ENCODE assay signal across 1 cellular context in the genomic region with DNA sequence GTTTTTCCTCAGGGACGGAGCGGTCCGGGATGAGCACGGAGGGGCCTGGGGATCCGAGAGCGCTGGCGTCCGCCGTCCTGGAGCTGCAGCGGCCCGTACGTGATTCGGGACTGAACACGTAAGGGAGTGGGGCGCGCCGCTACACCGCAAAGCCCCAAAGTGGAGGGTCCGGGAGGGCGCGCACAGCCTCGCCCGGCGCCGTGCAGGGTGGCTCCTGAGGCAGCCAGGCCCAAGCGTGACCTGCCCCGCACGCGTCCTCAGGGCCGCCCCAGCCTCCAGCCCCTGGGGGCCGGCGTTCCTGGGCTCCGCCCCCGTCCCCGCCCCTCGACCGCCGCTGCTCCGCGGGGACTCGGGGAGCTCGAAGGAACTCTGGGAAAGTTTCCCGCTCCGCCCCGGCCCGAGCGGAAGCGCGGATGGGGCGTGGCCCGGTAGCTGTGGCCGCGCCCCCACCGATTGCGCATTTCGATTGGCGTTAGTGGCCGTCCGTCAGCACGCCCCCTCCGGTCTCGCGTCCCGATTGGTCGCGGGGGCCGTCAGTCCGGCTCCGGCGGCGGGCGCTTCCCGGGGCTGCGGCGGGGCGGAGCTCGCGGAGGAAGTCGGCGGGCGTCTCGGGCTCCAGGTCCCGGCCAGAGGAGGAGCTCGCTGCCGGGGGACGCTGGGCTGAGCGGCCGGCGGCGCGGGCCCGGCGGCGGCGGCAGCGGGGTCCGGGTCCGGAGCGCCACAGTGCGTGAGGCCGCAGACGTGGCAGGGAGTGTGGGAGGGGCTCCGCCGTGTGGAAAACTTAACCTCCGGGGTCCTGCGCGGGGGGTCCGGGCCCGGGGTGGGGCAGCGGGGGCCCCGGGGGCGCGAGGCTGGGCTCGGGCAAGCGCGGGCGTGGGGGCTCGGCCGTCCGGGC.
TF ChIP-seq lines count a peak whose summit lies in the region.

TSS of gene ANKRD16 (minus strand) at position 270 of the 895 bp plus-strand sequence. CDS start 539 bp downstream, outside the sequence.
TSS of gene FBH1 (plus strand) at position 620 of the 895 bp plus-strand sequence. CDS start at position 723, 103 bp downstream.

TF ChIP-seq in HepG2, 621 proteins besides CTCF, POLR2A, EP300 and RAD21 (continued from another document and continues in another):
- no peak for TF ChIP-seq ZBTB3 (CRISPR knock-in tag; IDR thresholded peaks at IDR 0.05; ENCODE audit: borderline replicate concordance, low read depth)
- TF ChIP-seq MTERF4 (CRISPR knock-in tag; IDR thresholded peaks at IDR 0.05), result no peak
- TF ChIP-seq, protein P1, sequence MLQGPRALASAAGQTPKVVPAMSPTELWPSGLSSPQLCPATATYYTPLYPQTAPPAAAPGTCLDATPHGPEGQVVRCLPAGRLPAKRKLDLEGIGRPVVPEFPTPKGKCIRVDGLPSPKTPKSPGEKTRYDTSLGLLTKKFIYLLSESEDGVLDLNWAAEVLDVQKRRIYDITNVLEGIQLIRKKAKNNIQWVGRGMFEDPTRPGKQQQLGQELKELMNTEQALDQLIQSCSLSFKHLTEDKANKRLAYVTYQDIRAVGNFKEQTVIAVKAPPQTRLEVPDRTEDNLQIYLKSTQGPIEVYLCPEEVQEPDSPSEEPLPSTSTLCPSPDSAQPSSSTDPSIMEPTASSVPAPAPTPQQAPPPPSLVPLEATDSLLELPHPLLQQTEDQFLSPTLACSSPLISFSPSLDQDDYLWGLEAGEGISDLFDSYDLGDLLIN (CRISPR knock-in tag; IDR thresholded peaks at IDR 0.05; ENCODE audit: borderline replicate concordance), result 0 out of 2 replicates have a peak, but pooled peaks have one; percentile 27
- TF ChIP-seq, protein P2, sequence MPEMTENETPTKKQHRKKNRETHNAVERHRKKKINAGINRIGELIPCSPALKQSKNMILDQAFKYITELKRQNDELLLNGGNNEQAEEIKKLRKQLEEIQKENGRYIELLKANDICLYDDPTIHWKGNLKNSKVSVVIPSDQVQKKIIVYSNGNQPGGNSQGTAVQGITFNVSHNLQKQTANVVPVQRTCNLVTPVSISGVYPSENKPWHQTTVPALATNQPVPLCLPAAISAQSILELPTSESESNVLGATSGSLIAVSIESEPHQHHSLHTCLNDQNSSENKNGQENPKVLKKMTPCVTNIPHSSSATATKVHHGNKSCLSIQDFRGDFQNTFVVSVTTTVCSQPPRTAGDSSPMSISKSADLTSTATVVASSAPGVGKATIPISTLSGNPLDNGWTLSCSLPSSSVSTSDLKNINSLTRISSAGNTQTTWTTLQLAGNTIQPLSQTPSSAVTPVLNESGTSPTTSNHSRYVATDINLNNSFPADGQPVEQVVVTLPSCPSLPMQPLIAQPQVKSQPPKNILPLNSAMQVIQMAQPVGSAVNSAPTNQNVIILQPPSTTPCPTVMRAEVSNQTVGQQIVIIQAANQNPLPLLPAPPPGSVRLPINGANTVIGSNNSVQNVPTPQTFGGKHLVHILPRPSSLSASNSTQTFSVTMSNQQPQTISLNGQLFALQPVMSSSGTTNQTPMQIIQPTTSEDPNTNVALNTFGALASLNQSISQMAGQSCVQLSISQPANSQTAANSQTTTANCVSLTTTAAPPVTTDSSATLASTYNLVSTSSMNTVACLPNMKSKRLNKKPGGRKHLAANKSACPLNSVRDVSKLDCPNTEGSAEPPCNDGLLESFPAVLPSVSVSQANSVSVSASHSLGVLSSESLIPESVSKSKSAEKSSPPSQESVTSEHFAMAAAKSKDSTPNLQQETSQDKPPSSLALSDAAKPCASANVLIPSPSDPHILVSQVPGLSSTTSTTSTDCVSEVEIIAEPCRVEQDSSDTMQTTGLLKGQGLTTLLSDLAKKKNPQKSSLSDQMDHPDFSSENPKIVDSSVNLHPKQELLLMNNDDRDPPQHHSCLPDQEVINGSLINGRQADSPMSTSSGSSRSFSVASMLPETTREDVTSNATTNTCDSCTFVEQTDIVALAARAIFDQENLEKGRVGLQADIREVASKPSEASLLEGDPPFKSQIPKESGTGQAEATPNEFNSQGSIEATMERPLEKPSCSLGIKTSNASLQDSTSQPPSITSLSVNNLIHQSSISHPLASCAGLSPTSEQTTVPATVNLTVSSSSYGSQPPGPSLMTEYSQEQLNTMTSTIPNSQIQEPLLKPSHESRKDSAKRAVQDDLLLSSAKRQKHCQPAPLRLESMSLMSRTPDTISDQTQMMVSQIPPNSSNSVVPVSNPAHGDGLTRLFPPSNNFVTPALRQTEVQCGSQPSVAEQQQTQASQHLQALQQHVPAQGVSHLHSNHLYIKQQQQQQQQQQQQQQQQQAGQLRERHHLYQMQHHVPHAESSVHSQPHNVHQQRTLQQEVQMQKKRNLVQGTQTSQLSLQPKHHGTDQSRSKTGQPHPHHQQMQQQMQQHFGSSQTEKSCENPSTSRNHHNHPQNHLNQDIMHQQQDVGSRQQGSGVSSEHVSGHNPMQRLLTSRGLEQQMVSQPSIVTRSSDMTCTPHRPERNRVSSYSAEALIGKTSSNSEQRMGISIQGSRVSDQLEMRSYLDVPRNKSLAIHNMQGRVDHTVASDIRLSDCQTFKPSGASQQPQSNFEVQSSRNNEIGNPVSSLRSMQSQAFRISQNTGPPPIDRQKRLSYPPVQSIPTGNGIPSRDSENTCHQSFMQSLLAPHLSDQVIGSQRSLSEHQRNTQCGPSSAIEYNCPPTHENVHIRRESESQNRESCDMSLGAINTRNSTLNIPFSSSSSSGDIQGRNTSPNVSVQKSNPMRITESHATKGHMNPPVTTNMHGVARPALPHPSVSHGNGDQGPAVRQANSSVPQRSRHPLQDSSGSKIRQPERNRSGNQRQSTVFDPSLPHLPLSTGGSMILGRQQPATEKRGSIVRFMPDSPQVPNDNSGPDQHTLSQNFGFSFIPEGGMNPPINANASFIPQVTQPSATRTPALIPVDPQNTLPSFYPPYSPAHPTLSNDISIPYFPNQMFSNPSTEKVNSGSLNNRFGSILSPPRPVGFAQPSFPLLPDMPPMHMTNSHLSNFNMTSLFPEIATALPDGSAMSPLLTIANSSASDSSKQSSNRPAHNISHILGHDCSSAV (CRISPR knock-in tag; IDR thresholded peaks at IDR 0.05; ENCODE audit: borderline replicate concordance), result no peak
- TF ChIP-seq ZNF512B (CRISPR knock-in tag; IDR thresholded peaks at IDR 0.05; ENCODE audit: borderline replicate concordance), result no peak
- TF ChIP-seq ZNF337 (CRISPR knock-in tag; IDR thresholded peaks at IDR 0.05; ENCODE audit: borderline replicate concordance, low read depth), result no peak
- TF ChIP-seq, protein P3, sequence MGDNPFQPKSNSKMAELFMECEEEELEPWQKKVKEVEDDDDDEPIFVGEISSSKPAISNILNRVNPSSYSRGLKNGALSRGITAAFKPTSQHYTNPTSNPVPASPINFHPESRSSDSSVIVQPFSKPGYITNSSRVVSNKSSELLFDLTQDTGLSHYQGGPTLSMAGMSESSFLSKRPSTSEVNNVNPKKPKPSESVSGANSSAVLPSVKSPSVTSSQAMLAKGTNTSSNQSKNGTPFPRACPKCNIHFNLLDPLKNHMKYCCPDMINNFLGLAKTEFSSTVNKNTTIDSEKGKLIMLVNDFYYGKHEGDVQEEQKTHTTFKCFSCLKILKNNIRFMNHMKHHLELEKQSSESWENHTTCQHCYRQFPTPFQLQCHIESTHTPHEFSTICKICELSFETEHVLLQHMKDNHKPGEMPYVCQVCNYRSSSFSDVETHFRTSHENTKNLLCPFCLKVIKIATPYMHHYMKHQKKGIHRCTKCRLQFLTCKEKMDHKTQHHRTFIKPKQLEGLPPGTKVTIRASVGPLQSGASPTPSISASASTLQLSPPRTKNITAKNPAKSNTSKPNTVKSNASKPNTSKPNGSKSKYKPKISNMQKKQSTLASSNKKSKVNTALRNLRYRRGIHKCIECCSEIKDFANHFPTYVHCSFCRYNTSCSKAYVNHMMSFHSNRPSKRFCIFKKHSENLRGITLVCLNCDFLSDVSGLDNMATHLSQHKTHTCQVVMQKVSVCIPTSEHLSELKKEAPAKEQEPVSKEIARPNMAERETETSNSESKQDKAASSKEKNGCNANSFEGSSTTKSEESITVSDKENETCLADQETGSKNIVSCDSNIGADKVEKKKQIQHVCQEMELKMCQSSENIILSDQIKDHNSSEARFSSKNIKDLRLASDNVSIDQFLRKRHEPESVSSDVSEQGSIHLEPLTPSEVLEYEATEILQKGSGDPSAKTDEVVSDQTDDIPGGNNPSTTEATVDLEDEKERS (CRISPR knock-in tag; IDR thresholded peaks at IDR 0.05), result no peak
- peak; percentile 67 for TF ChIP-seq ZMYM4 (CRISPR knock-in tag; IDR thresholded peaks at IDR 0.05)
- no peak for TF ChIP-seq ZNF432 (CRISPR knock-in tag; IDR thresholded peaks at IDR 0.05; ENCODE audit: borderline replicate concordance)
- peak; percentile 23; the same call in 1 of the 2 replicates for TF ChIP-seq ZBTB44 (CRISPR knock-in tag; IDR thresholded peaks at IDR 0.05)
- TF ChIP-seq RXRA (CRISPR knock-in tag; IDR thresholded peaks at IDR 0.05), result 0 out of 2 replicates have a peak, but pooled peaks have one; percentile 54
- TF ChIP-seq CREM (IDR thresholded peaks at IDR 0.05), result no peak
- TF ChIP-seq CREM (CRISPR knock-in tag; IDR thresholded peaks at IDR 0.05), result no peak
- TF ChIP-seq ZSCAN20 (CRISPR knock-in tag; IDR thresholded peaks at IDR 0.05; ENCODE audit: borderline replicate concordance), result peak; percentile 79; the same call in 1 of the 2 replicates
- TF ChIP-seq, protein P4, sequence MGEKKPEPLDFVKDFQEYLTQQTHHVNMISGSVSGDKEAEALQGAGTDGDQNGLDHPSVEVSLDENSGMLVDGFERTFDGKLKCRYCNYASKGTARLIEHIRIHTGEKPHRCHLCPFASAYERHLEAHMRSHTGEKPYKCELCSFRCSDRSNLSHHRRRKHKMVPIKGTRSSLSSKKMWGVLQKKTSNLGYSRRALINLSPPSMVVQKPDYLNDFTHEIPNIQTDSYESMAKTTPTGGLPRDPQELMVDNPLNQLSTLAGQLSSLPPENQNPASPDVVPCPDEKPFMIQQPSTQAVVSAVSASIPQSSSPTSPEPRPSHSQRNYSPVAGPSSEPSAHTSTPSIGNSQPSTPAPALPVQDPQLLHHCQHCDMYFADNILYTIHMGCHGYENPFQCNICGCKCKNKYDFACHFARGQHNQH (CRISPR knock-in tag; IDR thresholded peaks at IDR 0.05), result peak; percentile 73; the same call in 1 of the 2 replicates
- TF ChIP-seq ZNF136 (CRISPR knock-in tag; IDR thresholded peaks at IDR 0.05; ENCODE audit: low read depth), result no peak; the same call in 1 of the 2 replicates
- TF ChIP-seq TEAD3 (CRISPR knock-in tag; optimal IDR thresholded peaks at IDR 0.05; ENCODE audit: borderline replicate concordance), result peak; percentile 71
- no peak for TF ChIP-seq ATF7 (IDR thresholded peaks at IDR 0.05)
- no peak for TF ChIP-seq ATF7 (CRISPR knock-in tag; IDR thresholded peaks at IDR 0.05)
- TF ChIP-seq GATAD2A (CRISPR knock-in tag; IDR thresholded peaks at IDR 0.05), result peak; percentile 23; the same call in 1 of the 2 replicates
- no peak for TF ChIP-seq SSRP1 (CRISPR knock-in tag; IDR thresholded peaks at IDR 0.05)
- TF ChIP-seq EHMT2 (IDR thresholded peaks at IDR 0.05; ENCODE audit: borderline replicate concordance, low read depth, low read length), result no peak
- TF ChIP-seq MAX (IDR thresholded peaks at IDR 0.05), result peak; percentile 94
- peak; percentile 92 for TF ChIP-seq SALL2 (CRISPR knock-in tag; IDR thresholded peaks at IDR 0.05)
- no peak for TF ChIP-seq JUNB (CRISPR knock-in tag; IDR thresholded peaks at IDR 0.05; ENCODE audit: borderline replicate concordance)
- TF ChIP-seq TOPORS (CRISPR knock-in tag; IDR thresholded peaks at IDR 0.05), result peak; percentile 69; the same call in 1 of the 2 replicates
- TF ChIP-seq HNF1B (CRISPR knock-in tag; IDR thresholded peaks at IDR 0.05), result peak; percentile 83
- TF ChIP-seq ZNF331 (CRISPR knock-in tag; IDR thresholded peaks at IDR 0.05), result peak; percentile 53; the same call in 1 of the 2 replicates
- TF ChIP-seq AGO2 (optimal IDR thresholded peaks at IDR 0.05; ENCODE audit: low read depth, low read length), result peak; percentile 67
